In the genomic region with DNA sequence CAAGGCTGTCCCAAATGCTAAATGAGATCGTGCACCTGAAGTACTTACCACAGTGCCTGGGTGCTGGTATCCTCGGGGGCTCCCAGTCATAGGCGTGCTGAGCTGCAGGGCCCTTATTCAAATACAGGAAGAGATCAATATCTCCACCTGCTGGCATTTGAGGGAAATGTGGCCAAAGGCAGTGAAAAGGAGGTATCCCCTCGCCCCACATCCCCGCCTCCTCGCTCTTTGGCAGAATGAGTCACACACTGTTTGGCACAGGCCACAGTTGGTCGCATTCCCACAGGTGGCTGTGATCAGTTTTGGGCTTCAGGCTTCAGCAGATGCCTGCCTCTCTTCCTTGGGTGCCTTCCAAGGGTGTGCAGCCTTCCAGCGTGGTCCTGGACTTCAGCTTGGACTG, we compare ENCODE assay signal across 8 cellular contexts. TPM values are rescaled to one million over a fixed set of nuclear protein-coding genes. Genes with fewer than 3 reads are reported as not detected.
DNase-seq lines count a peak whose midpoint lies in the region; ATAC-seq and TF ChIP-seq lines count a peak whose summit lies in the region.

No MANE protein-coding gene starts in this region.

- H3K4me1 Mint-ChIP-seq in CD8-positive, alpha-beta T cell (ENCODE audit: low read depth): peaks cover 16% of the 10 kb centered on the region

- no peaks in the 10 kb centered on the region for H3K36me3 Mint-ChIP-seq in CD8-positive, alpha-beta T cell

- no peak overlapping the region for H3K4me3 ChIP-seq in CD8-positive, alpha-beta T cell (ENCODE audit: low read depth, low read length)
- H3K4me3 ChIP-seq in fibroblast of mammary gland (ENCODE audit: control insufficient read depth, low read depth, low read length) (no peak overlapping the region), prostate gland (no peak overlapping the region), lower leg skin (ENCODE audit: low read depth, poor library complexity, severe bottlenecking) (no peak overlapping the region)

- no peaks in the 10 kb centered on the region for H3K9me3 ChIP-seq in CD8-positive, alpha-beta T cell (ENCODE audit: low read length)
- no peaks in the 10 kb centered on the region for H3K9me3 ChIP-seq in prostate gland

- H3K4me3 Mint-ChIP-seq in CD8-positive, alpha-beta T cell: no peak overlapping the region

- peaks cover 16% of the 10 kb centered on the region for H3K4me1 ChIP-seq in CD8-positive, alpha-beta T cell (ENCODE audit: insufficient read depth, low read length)
- H3K4me1 ChIP-seq in prostate gland (replicated peaks): no peaks in the 10 kb centered on the region

- WGBS in prostate gland: 3% methylated on average over 6 of the region's 8 CpGs
- WGBS in lower leg skin, 2 donors: 3 to 16% methylated on average over 4 to 8 of the region's 8 CpGs

- peak; percentile 5 to 53 (median 37) for DNase-seq in CD8-positive, alpha-beta T cell
- DNase-seq in GM19238 (ENCODE audit: insufficient read length, low spot score) (peak; percentile 33), HK-2 (ENCODE audit: unreplicated experiment) (peak; percentile 67), NOMO-1 treated with DMSO at 0.1 percent for 48 hours (lab: John Stamatoyannopoulos, UW; ENCODE audit: unreplicated experiment) (peak; percentile 57), fibroblast of mammary gland (ENCODE audit: low read depth) (peak; percentile 74), prostate gland (ENCODE audit: low spot score) (peak; percentile 52), lower leg skin (ENCODE audit: low spot score in 2 of 2) (no peak)
- DNase-seq in activated T-cell treated with anti-CD3 and anti-CD28 coated beads, Interleukin-2, amount 50 U/mL, for 1 hour: peak; percentile 35

- H3K27me3 ChIP-seq in CD8-positive, alpha-beta T cell (ENCODE audit: insufficient read depth, low read length): no peaks in the 10 kb centered on the region
- H3K27me3 ChIP-seq in prostate gland (replicated peaks; ENCODE audit: insufficient read depth): no peaks in the 10 kb centered on the region

- ATAC-seq in CD8-positive, alpha-beta T cell: peak; percentile 84

- intact Hi-C loops in CD8-positive, alpha-beta T cell (cut with DNase I, micrococcal nuclease): loop anchor here in 1 of 2 experiments (5.0 to 10.0 kb wide), 2 partner anchors 1171 to 1774 kb away; no protein-coding TSS in a partner anchor
- intact Hi-C loops in prostate gland (cut with DNase I) (no loop called here), lower leg skin (cut with DNase I; ENCODE audit: low total_unique reads) (no loop called here)

- peak; percentile 20 for TF ChIP-seq CTCF in CD8-positive, alpha-beta T cell (IDR thresholded peaks at IDR 0.05)
- TF ChIP-seq CTCF in fibroblast of mammary gland (conservative IDR thresholded peaks at IDR 0.05; ENCODE audit: control insufficient read depth, insufficient read depth, low read depth, low read length) (peak; percentile 45), prostate gland (IDR thresholded peaks at IDR 0.05) (peak in 2 of 4 experiments; percentile 29 to 51), lower leg skin (IDR thresholded peaks at IDR 0.05) (no peak)

- no peaks in the 10 kb centered on the region for H3K27me3 Mint-ChIP-seq in CD8-positive, alpha-beta T cell (ENCODE audit: low read depth)

- H3K27ac Mint-ChIP-seq in CD8-positive, alpha-beta T cell: no peak overlapping the region

- POLR2A ChIA-PET in CD8-positive, alpha-beta T cell (lab: Charles Lee): no interaction called here

- H3K36me3 ChIP-seq in CD8-positive, alpha-beta T cell (ENCODE audit: insufficient read depth, low read length): no peaks in the 10 kb centered on the region
- H3K36me3 ChIP-seq in prostate gland: no peaks in the 10 kb centered on the region

- TF ChIP-seq POLR2A in prostate gland (IDR thresholded peaks at IDR 0.05): no peak
- no peak for TF ChIP-seq POLR2A in lower leg skin (IDR thresholded peaks at IDR 0.05)

- H3K27ac ChIP-seq in CD8-positive, alpha-beta T cell (ENCODE audit: low read depth, low read length): no peak overlapping the region
- H3K27ac ChIP-seq in prostate gland: no peak overlapping the region

- CTCF ChIA-PET in CD8-positive, alpha-beta T cell (lab: Charles Lee): interaction anchor here (1.0 to 1.9 kb wide), 3 partner anchors 11 to 20 kb away, joined by 3 to 11 read pairs (median 8); no protein-coding TSS in a partner anchor

- no peaks in the 10 kb centered on the region for H3K9me3 Mint-ChIP-seq in CD8-positive, alpha-beta T cell

RNA-seq across cellular contexts. Expression of a gene that starts 28.4 kb away (rescaled TPM):
- 1 to 10 TPM in 1 of 2 experiments, under 1 TPM in 1; 0.95 to 1.4 TPM for total RNA-seq in CD8-positive, alpha-beta T cell
- total RNA-seq in prostate gland (10 to 100 TPM; 20.3 to 27.1 TPM), lower leg skin (10 to 100 TPM; 58.8 to 77.1 (median 72.1) TPM)

Comparison
In these comparisons a context has a peak if more than half of its experiments do, and no peak if none do; other contexts are left out.
1. DNase-seq: peak in CD8-positive, alpha-beta T cell (7 of 7), GM19238 (single experiment), HK-2 (single experiment), NOMO-1 treated with DMSO at 0.1 percent for 48 hours (single experiment), activated T-cell treated with anti-CD3 and anti-CD28 coated beads, Interleukin-2, amount 50 U/mL, for 1 hour (single experiment), fibroblast of mammary gland (single experiment) and prostate gland (single experiment); none in lower leg skin (0 of 2).
2. CTCF ChIP-seq: peak in CD8-positive, alpha-beta T cell (single experiment) and fibroblast of mammary gland (single experiment); none in lower leg skin (0 of 3).
3. RNA of a gene that starts 28.4 kb away (total RNA-seq): 58.8 to 77.1 TPM in lower leg skin and 20.3 to 27.1 TPM in prostate gland; 0.95 to 1.4 TPM in CD8-positive, alpha-beta T cell; every median in the first group is over 4 times any median in the second.